Comparison of ENCODE assay signal across 11 cellular contexts in genomic region chr2:56807861-56808260, GRCh38.
"Had no signal": no experiment of that assay in that cellular context is flagged by ENCODE, and none has a peak within 500 bp of the region (broad histone marks: within the 10 kb centered on the region; RNA-seq: fewer than 3 reads in every experiment).

No MANE protein-coding gene starts in this region.

- ATAC-seq: GM23338, HCT116 had no signal

- FAIRE-seq: H1, H54 had no signal

- H3K4me2 ChIP-seq: GM23338 had no signal

- H3K9ac ChIP-seq: GM23248 had no signal

- H3K9me3 ChIP-seq: HAP-1 had no signal

- H2AFZ ChIP-seq: GM23248, GM23338 had no signal

- H3K4me3 ChIP-seq: GM23248, GM23338, HAP-1 had no signal

- H3K27ac ChIP-seq: GM23248 had no signal

- H3K36me3 ChIP-seq: HAP-1 had no signal

- DNase-seq: GM23248, GOT3, H7, H9, HCEC 1CT, HFFc6 had no signal
